In genomic region chr1:48102766-48103165, GRCh38 we compare ENCODE assay signal across 34 cellular contexts.
"Had no signal": no experiment of that assay in that cellular context is flagged by ENCODE, and none has a peak within 500 bp of the region (broad histone marks: within the 10 kb centered on the region; RNA-seq: fewer than 3 reads in every experiment).

No MANE protein-coding gene starts in this region.

- H3K36me3 ChIP-seq: MG63 had no signal

- H3K9me3 ChIP-seq: MG63 had no signal

- H3K4me3 ChIP-seq: MG63 had no signal

- H3K27ac ChIP-seq: KMS-11 had no signal

- DNase-seq: Karpas-422, Kasumi-1, KG1, MG63, MM.1S, MV-4-11, NCI-H1048, NCI-H1092, NCI-H1092 treated with DMSO at 0.1 percent for 48 hours, NCI-H1105, NCI-H1105 treated with DMSO at 0.1 percent for 48 hours, NCI-H1417, NCI-H1417 treated with DMSO at 0.1 percent for 48 hours, NCI-H1436, NCI-H1436 treated with DMSO at 0.1 percent for 48 hours, NCI-H146, NCI-H1694, NCI-H1694 treated with DMSO at 0.1 percent for 48 hours, NCI-H187, NCI-H187 treated with DMSO at 0.1 percent for 48 hours, NCI-H1930, NCI-H2029, NCI-H2029 treated with DMSO at 0.1 percent for 48 hours, NCI-H2081, NCI-H2081 treated with DMSO at 0.1 percent for 48 hours, NCI-H2107, NCI-H2171, NCI-H2171 treated with DMSO at 0.1 percent for 48 hours, NCI-H2227 treated with DMSO at 0.1 percent for 48 hours, NCI-H226, NCI-H345, NCI-H446, NCI-H446 treated with DMSO at 0.1 percent for 48 hours had no signal
